In the genomic region with DNA sequence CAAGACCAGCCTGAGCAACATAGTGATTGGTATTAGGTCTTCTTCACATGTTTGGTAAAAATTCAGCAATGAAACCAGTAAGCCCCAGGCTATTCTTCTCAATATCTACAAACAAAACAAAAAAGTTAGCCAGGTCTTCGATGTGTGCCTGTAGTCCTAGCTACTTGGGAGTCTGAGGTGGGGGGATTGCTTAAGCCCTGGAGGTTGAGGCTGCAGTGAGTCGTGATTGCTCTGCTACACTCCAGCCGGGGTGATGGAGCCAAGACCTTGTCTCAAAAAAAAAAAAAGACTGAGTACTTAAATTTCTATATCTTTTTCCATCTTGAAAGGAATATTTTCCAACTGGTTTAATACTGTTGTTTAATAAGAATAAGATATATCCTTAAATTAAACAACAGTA, we compare ENCODE assay signal across 14 cellular contexts.
DNase-seq lines count a peak whose midpoint lies in the region; ATAC-seq and TF ChIP-seq lines count a peak whose summit lies in the region.
"Had no signal": no experiment of that assay in that cellular context is flagged by ENCODE, and none has a peak within 500 bp of the region (broad histone marks: within the 10 kb centered on the region; RNA-seq: fewer than 3 reads in every experiment).

No MANE protein-coding gene starts in this region.

- peaks cover 15% of the 10 kb centered on the region for H3K9me3 Mint-ChIP-seq in activated CD8-positive, alpha-beta T cell treated with anti-CD3 and anti-CD28 coated beads for 36 hours
- no peaks in the 10 kb centered on the region for H3K9me3 Mint-ChIP-seq in activated CD8-positive, alpha-beta T cell treated with anti-CD3 and anti-CD28 coated beads, Interleukin-2, amount 10 ng/mL, durations not matched to agents 7 days and 5 days (ENCODE audit: insufficient read depth)
- H3K9me3 Mint-ChIP-seq in stimulated activated effector memory CD8-positive, alpha-beta T cell treated with anti-CD3 and anti-CD28 coated beads, Interleukin-12 subunit alpha, Interleukin-12 subunit beta, amount 100 ng/mL, for 72 hours = peaks cover 3% of the 10 kb centered on the region

- no peak overlapping the region for H3K4me3 ChIP-seq in epithelial cell of esophagus (ENCODE audit: low read length)
- H3K4me3 ChIP-seq: lung, right atrium auricular region had no signal

- peaks cover 68% of the 10 kb centered on the region for H3K36me3 Mint-ChIP-seq in activated CD8-positive, alpha-beta T cell treated with anti-CD3 and anti-CD28 coated beads for 36 hours (ENCODE audit: low read depth)
- peaks cover 63% of the 10 kb centered on the region for H3K36me3 Mint-ChIP-seq in activated CD8-positive, alpha-beta T cell treated with anti-CD3 and anti-CD28 coated beads, Interleukin-2, amount 10 ng/mL, durations not matched to agents 7 days and 5 days (ENCODE audit: low read depth)
- peaks cover 64% of the 10 kb centered on the region for H3K36me3 Mint-ChIP-seq in stimulated activated effector memory CD8-positive, alpha-beta T cell treated with anti-CD3 and anti-CD28 coated beads, Interleukin-12 subunit alpha, Interleukin-12 subunit beta, amount 100 ng/mL, for 72 hours

- POLR2A ChIA-PET in activated CD8-positive, alpha-beta T cell treated with anti-CD3 and anti-CD28 coated beads for 36 hours (lab: Charles Lee) = interaction anchor here (2.0 kb wide), 1 partner anchor 16 kb away, joined by 7 read pairs; no protein-coding TSS in a partner anchor
- POLR2A ChIA-PET in activated CD8-positive, alpha-beta T cell treated with anti-CD3 and anti-CD28 coated beads, Interleukin-2, amount 10 ng/mL, durations not matched to agents 7 days and 5 days (lab: Charles Lee) = interaction anchor here (0.6 kb wide), 1 partner anchor 43 kb away, joined by 3 read pairs; no protein-coding TSS in a partner anchor

- no peak for DNase-seq in activated CD8-positive, alpha-beta T cell treated with anti-CD3 and anti-CD28 coated beads for 36 hours
- no peak for DNase-seq in activated CD8-positive, alpha-beta T cell treated with anti-CD3 and anti-CD28 coated beads, Interleukin-2, amount 10 ng/mL, durations not matched to agents 7 days and 5 days
- DNase-seq in NCI-H226 = peak; percentile 63
- DNase-seq in epithelial cell of esophagus (ENCODE audit: low read depth) = peak; percentile 35
- no peak for DNase-seq in stimulated activated effector memory CD8-positive, alpha-beta T cell treated with anti-CD3 and anti-CD28 coated beads, Interleukin-12 subunit alpha, Interleukin-12 subunit beta, amount 100 ng/mL, for 72 hours (ENCODE audit: low spot score in 2 of 2)
- DNase-seq in activated CD8-positive, alpha-beta memory T cell treated with anti-CD3 and anti-CD28 coated beads for 24 hours = no peak
- no peak for DNase-seq in SHP77 treated with DMSO at 0.1 percent for 48 hours (lab: John Stamatoyannopoulos, UW)
- DNase-seq: brain microvascular endothelial cell, foreskin keratinocyte, GF-D8, NCI-H510A treated with DMSO at 0.1 percent for 48 hours had no signal

- peak overlapping the region; percentile 68 for H3K27ac Mint-ChIP-seq in activated CD8-positive, alpha-beta T cell treated with anti-CD3 and anti-CD28 coated beads for 36 hours
- no peak overlapping the region for H3K27ac Mint-ChIP-seq in activated CD8-positive, alpha-beta T cell treated with anti-CD3 and anti-CD28 coated beads, Interleukin-2, amount 10 ng/mL, durations not matched to agents 7 days and 5 days
- peak overlapping the region; percentile 48 for H3K27ac Mint-ChIP-seq in stimulated activated effector memory CD8-positive, alpha-beta T cell treated with anti-CD3 and anti-CD28 coated beads, Interleukin-12 subunit alpha, Interleukin-12 subunit beta, amount 100 ng/mL, for 72 hours

- H3K4me3 Mint-ChIP-seq in activated CD8-positive, alpha-beta T cell treated with anti-CD3 and anti-CD28 coated beads for 36 hours = no peak overlapping the region
- H3K4me3 Mint-ChIP-seq in activated CD8-positive, alpha-beta T cell treated with anti-CD3 and anti-CD28 coated beads, Interleukin-2, amount 10 ng/mL, durations not matched to agents 7 days and 5 days = no peak overlapping the region
- H3K4me3 Mint-ChIP-seq in stimulated activated effector memory CD8-positive, alpha-beta T cell treated with anti-CD3 and anti-CD28 coated beads, Interleukin-12 subunit alpha, Interleukin-12 subunit beta, amount 100 ng/mL, for 72 hours = no peak overlapping the region

- intact Hi-C loops in activated CD8-positive, alpha-beta T cell treated with anti-CD3 and anti-CD28 coated beads for 36 hours (cut with micrococcal nuclease) = no loop called here

- no peak for TF ChIP-seq CTCF in activated CD8-positive, alpha-beta T cell treated with anti-CD3 and anti-CD28 coated beads for 36 hours (IDR thresholded peaks at IDR 0.05)
- TF ChIP-seq CTCF in epithelial cell of esophagus (IDR thresholded peaks at IDR 0.05; ENCODE audit: insufficient read depth, low read depth, low read length, missing control alignments) = no peak

- no peak for ATAC-seq in activated CD8-positive, alpha-beta T cell treated with anti-CD3 and anti-CD28 coated beads for 36 hours
- ATAC-seq in activated CD8-positive, alpha-beta T cell treated with anti-CD3 and anti-CD28 coated beads, Interleukin-2, amount 10 ng/mL, durations not matched to agents 7 days and 5 days = no peak
- no peak for ATAC-seq in stimulated activated effector memory CD8-positive, alpha-beta T cell treated with anti-CD3 and anti-CD28 coated beads, Interleukin-12 subunit alpha, Interleukin-12 subunit beta, amount 100 ng/mL, for 72 hours
- no peak for ATAC-seq in HG02588 (IDR thresholded peaks at IDR 0.05; ENCODE audit: unreplicated experiment)
- ATAC-seq: foreskin keratinocyte had no signal

- H3K27me3 Mint-ChIP-seq in activated CD8-positive, alpha-beta T cell treated with anti-CD3 and anti-CD28 coated beads for 36 hours = no peaks in the 10 kb centered on the region
- H3K27me3 Mint-ChIP-seq in activated CD8-positive, alpha-beta T cell treated with anti-CD3 and anti-CD28 coated beads, Interleukin-2, amount 10 ng/mL, durations not matched to agents 7 days and 5 days (ENCODE audit: low read depth) = no peaks in the 10 kb centered on the region

- CTCF ChIA-PET in activated CD8-positive, alpha-beta T cell treated with anti-CD3 and anti-CD28 coated beads for 36 hours (lab: Charles Lee) = interaction anchor here (1.1 kb wide), 1 partner anchor 12 kb away, joined by 3 read pairs; no protein-coding TSS in a partner anchor
- CTCF ChIA-PET in activated CD8-positive, alpha-beta T cell treated with anti-CD3 and anti-CD28 coated beads, Interleukin-2, amount 10 ng/mL, durations not matched to agents 7 days and 5 days (lab: Charles Lee) = no interaction called here

- peaks cover 80% of the 10 kb centered on the region for H3K4me1 Mint-ChIP-seq in activated CD8-positive, alpha-beta T cell treated with anti-CD3 and anti-CD28 coated beads for 36 hours (ENCODE audit: low read depth)
- peaks cover 50% of the 10 kb centered on the region for H3K4me1 Mint-ChIP-seq in activated CD8-positive, alpha-beta T cell treated with anti-CD3 and anti-CD28 coated beads, Interleukin-2, amount 10 ng/mL, durations not matched to agents 7 days and 5 days (ENCODE audit: low read depth)
- peaks cover 59% of the 10 kb centered on the region for H3K4me1 Mint-ChIP-seq in stimulated activated effector memory CD8-positive, alpha-beta T cell treated with anti-CD3 and anti-CD28 coated beads, Interleukin-12 subunit alpha, Interleukin-12 subunit beta, amount 100 ng/mL, for 72 hours

Comparison
In these comparisons a context has a peak if more than half of its experiments do, and no peak if none do; other contexts are left out.
1. DNase-seq: peak in NCI-H226 (single experiment) and epithelial cell of esophagus (single experiment); none in activated CD8-positive, alpha-beta T cell treated with anti-CD3 and anti-CD28 coated beads for 36 hours (single experiment), activated CD8-positive, alpha-beta T cell treated with anti-CD3 and anti-CD28 coated beads, Interleukin-2, amount 10 ng/mL, durations not matched to agents 7 days and 5 days (single experiment), stimulated activated effector memory CD8-positive, alpha-beta T cell treated with anti-CD3 and anti-CD28 coated beads, Interleukin-12 subunit alpha, Interleukin-12 subunit beta, amount 100 ng/mL, for 72 hours (0 of 2), activated CD8-positive, alpha-beta memory T cell treated with anti-CD3 and anti-CD28 coated beads for 24 hours (single experiment) and SHP77 treated with DMSO at 0.1 percent for 48 hours (single experiment).